22 cellular contexts compared by ENCODE assay signal in the genomic region with DNA sequence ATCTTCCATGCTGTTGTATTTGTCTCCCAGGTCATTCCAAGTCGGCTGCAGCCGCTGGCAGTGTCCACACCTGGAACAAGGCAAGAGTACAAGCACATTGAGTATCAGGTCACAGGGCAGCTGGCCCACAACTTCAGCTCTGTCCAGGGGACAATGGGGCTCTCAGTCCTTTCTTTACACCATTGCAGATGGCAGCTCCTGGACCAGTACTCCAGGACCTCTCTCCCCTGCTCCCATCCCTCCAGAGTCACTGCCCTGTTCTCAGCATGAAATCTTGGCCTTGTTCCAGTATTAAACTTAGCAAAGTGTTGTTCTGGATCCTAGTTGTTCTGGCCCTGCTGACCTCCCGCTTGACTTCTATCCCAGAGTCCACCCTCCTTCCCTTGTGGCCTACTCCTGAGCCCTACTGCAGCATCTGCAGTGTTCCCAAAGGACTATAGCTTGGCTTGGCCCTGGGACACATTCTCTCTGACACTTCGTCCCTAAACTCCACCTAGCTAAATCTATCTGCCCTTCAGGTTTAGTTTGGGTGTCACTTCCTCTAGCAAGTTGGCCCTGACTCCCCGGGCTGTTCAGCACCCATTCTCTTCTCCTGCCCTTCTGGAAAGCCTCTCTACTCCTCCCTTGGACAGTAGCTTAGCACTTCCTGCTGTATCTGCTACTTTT. TPM values are rescaled to one million over a fixed set of nuclear protein-coding genes. Genes with fewer than 3 reads are reported as not detected.
DNase-seq lines count a peak whose midpoint lies in the region; ATAC-seq, FAIRE-seq and TF ChIP-seq lines count a peak whose summit lies in the region.
"Had no signal": no experiment of that assay in that cellular context is flagged by ENCODE, and none has a peak within 500 bp of the region (broad histone marks: within the 10 kb centered on the region; RNA-seq: fewer than 3 reads in every experiment).

No MANE protein-coding gene starts in this region.

- TF ChIP-seq CTCF in GM12878 (IDR thresholded peaks at IDR 0.05 in 2 of 3, conservative IDR thresholded peaks at IDR 0.05 in 1 of 3; ENCODE audit: control insufficient read depth in 2 of 3, extremely low read depth in 1 of 3, insufficient read depth in 1 of 3, low read depth in 3 of 3, low read length in 3 of 3): no peak

- no peak for ATAC-seq in GM12878
- ATAC-seq: activated T-cell treated with anti-CD3 and anti-CD28 coated beads, Interleukin-2, amount 50 U/mL, for 4 hours; left lung; mucosa of descending colon had no signal

- H3K36me3 Mint-ChIP-seq in activated CD4-positive, alpha-beta T cell treated with anti-CD3 and anti-CD28 coated beads, Interleukin-2, amount 10 ng/mL, durations not matched to agents 24 days and 14 days (ENCODE audit: low read depth): peaks cover 51% of the 10 kb centered on the region
- peaks cover 14% of the 10 kb centered on the region for H3K36me3 Mint-ChIP-seq in IgD-negative memory B cell

- POLR2A ChIA-PET in GM12878 (lab: Charles Lee): no interaction called here

- BruUV-seq in GM12878 (replicated peaks; lab: Mats Ljungman, UMichigan): no TSS peak

- peak overlapping the region; percentile 14 for H3K27ac Mint-ChIP-seq in activated CD4-positive, alpha-beta T cell treated with anti-CD3 and anti-CD28 coated beads, Interleukin-2, amount 10 ng/mL, durations not matched to agents 24 days and 14 days
- peak overlapping the region; percentile 6 to 29 (median 13) for H3K27ac Mint-ChIP-seq in IgD-negative memory B cell
- H3K27ac Mint-ChIP-seq: activated naive CD4-positive, alpha-beta T cell treated with anti-CD3 and anti-CD28 coated beads, Interleukin-2, amount 10 ng/mL, durations not matched to agents 7 days and 5 days; neural progenitor cell had no signal

- SMC1A ChIA-PET in GM12878 (lab: Charles Lee; ENCODE audit: uncharacterized antibody, unreplicated experiment): no interaction called here

- no peaks in the 10 kb centered on the region for H3K9me3 Mint-ChIP-seq in activated CD4-positive, alpha-beta T cell treated with anti-CD3 and anti-CD28 coated beads, Interleukin-2, amount 10 ng/mL, durations not matched to agents 24 days and 14 days
- H3K9me3 Mint-ChIP-seq in IgD-negative memory B cell: no peaks in the 10 kb centered on the region
- H3K9me3 Mint-ChIP-seq: activated naive CD4-positive, alpha-beta T cell treated with anti-CD3 and anti-CD28 coated beads, Interleukin-2, amount 10 ng/mL, durations not matched to agents 7 days and 5 days; activated T-cell treated with anti-CD3 and anti-CD28 coated beads, Interleukin-2, amount 50 U/mL, for 4 hours; neural progenitor cell had no signal

- TF ChIP-seq EP300 in GM12878 (IDR thresholded peaks at IDR 0.05; ENCODE audit: borderline replicate concordance in 1 of 2, control insufficient read depth in 1 of 2, low read depth in 2 of 2, low read length in 2 of 2): no peak

- peaks cover 9% of the 10 kb centered on the region; the same call in 1 of the 2 replicates for H4K20me1 ChIP-seq in GM12878 (ENCODE audit: control insufficient read depth, insufficient read depth)

- TF ChIP-seq POLR2A in GM12878 (IDR thresholded peaks at IDR 0.05; ENCODE audit: low read depth, low read length): no peak

- CTCF ChIA-PET in GM12878 (lab: Yijun Ruan, JAX): interaction anchor here (0.8 kb wide), 1 partner anchor 154 kb away, joined by 4 read pairs; no protein-coding TSS in a partner anchor

- H3K27me3 ChIP-seq in GM12878 (replicated peaks in 1 of 2; ENCODE audit: control insufficient read depth in 2 of 2, insufficient read depth in 2 of 2, low read length in 1 of 2): no peaks in the 10 kb centered on the region
- no peaks in the 10 kb centered on the region for H3K27me3 ChIP-seq in mucosa of rectum (ENCODE audit: control insufficient read depth in 2 of 2, insufficient read depth in 2 of 2, low read length in 2 of 2)
- H3K27me3 ChIP-seq: esophagus squamous epithelium, left lung, neural progenitor cell had no signal

- H2AFZ ChIP-seq in GM12878 (ENCODE audit: control insufficient read depth, low read depth, low read length): no peak overlapping the region
- H2AFZ ChIP-seq: neural progenitor cell had no signal

- intact Hi-C loops in activated CD4-positive, alpha-beta T cell treated with anti-CD3 and anti-CD28 coated beads, Interleukin-2, amount 10 ng/mL, durations not matched to agents 24 days and 14 days (cut with micrococcal nuclease): no loop called here
- intact Hi-C loops in GM12878 (cut with micrococcal nuclease; ENCODE audit: unreplicated experiment): no loop called here

- no peaks in the 10 kb centered on the region for H3K9me3 ChIP-seq in GM12878 (replicated peaks; ENCODE audit: control insufficient read depth, insufficient read depth, low read length)
- H3K9me3 ChIP-seq in mucosa of rectum (ENCODE audit: control insufficient read depth in 2 of 2, low read length in 2 of 2): no peaks in the 10 kb centered on the region
- H3K9me3 ChIP-seq: esophagus squamous epithelium, left lung, mucosa of descending colon had no signal

- H3K4me3 Mint-ChIP-seq in activated CD4-positive, alpha-beta T cell treated with anti-CD3 and anti-CD28 coated beads, Interleukin-2, amount 10 ng/mL, durations not matched to agents 24 days and 14 days: no peak overlapping the region
- peak overlapping the region in 2 of 4 donors; percentile 38 to 66 for H3K4me3 Mint-ChIP-seq in IgD-negative memory B cell
- H3K4me3 Mint-ChIP-seq: activated naive CD4-positive, alpha-beta T cell treated with anti-CD3 and anti-CD28 coated beads, Interleukin-2, amount 10 ng/mL, durations not matched to agents 7 days and 5 days; activated T-cell treated with anti-CD3 and anti-CD28 coated beads, Interleukin-2, amount 50 U/mL, for 4 hours; neural progenitor cell had no signal

- TF ChIP-seq RAD21 in GM12878 (IDR thresholded peaks at IDR 0.05; ENCODE audit: insufficient read depth, low read depth, low read length): no peak

- in situ Hi-C loops in GM12878 (cut with MboI): no loop called here

- RAD21 ChIA-PET in GM12878 (lab: Charles Lee; ENCODE audit: unreplicated experiment): no interaction called here

- peak; percentile 31 for FAIRE-seq in GM12878 (lab: Jason Lieb, UNC)
- FAIRE-seq: HTR-8/SVneo, TTC549 had no signal

- 88% methylated on average over 5 of the region's 5 CpGs for WGBS in GM12878 (ENCODE audit: insufficient coverage, insufficient replicate concordance, low lambda C conversion rate, missing lambda C conversion rate)

- H3K4me2 ChIP-seq in GM12878 (ENCODE audit: control insufficient read depth, insufficient read depth): no peak overlapping the region
- H3K4me2 ChIP-seq: neural progenitor cell had no signal

- peaks cover 50% of the 10 kb centered on the region for H3K79me2 ChIP-seq in GM12878 (ENCODE audit: control insufficient read depth, insufficient read depth, low read length)

- DNase-seq in activated CD4-positive, alpha-beta T cell treated with anti-CD3 and anti-CD28 coated beads, Interleukin-2, amount 10 ng/mL, durations not matched to agents 24 days and 14 days: no peak
- DNase-seq in activated CD4-positive, alpha-beta T cell treated with anti-CD3 and anti-CD28 coated beads for 4 hours: no peak
- DNase-seq in GM12878 (ENCODE audit: low read depth, low spot score) (no peak), inferior parietal cortex (ENCODE audit: extremely low spot score) (no peak), COR-L47 (lab: John Stamatoyannopoulos, UW) (no peak)
- no peak for DNase-seq in activated T-cell treated with anti-CD3 and anti-CD28 coated beads, Interleukin-2, amount 50 U/mL, for 48 hours
- DNase-seq: 8988T; activated naive CD4-positive, alpha-beta T cell treated with anti-CD3 and anti-CD28 coated beads, Interleukin-2, amount 10 ng/mL, durations not matched to agents 7 days and 5 days; activated T-cell treated with anti-CD3 and anti-CD28 coated beads, Interleukin-2, amount 50 U/mL, for 4 hours; effector memory CD4-positive, alpha-beta T cell; esophagus squamous epithelium; H7; left lung; mucosa of descending colon; NCI-H1105 treated with DMSO at 0.1 percent for 48 hours; NCI-H2107; NCI-H524 had no signal

- H3K4me1 Mint-ChIP-seq in activated CD4-positive, alpha-beta T cell treated with anti-CD3 and anti-CD28 coated beads, Interleukin-2, amount 10 ng/mL, durations not matched to agents 24 days and 14 days: peaks cover 14% of the 10 kb centered on the region
- H3K4me1 Mint-ChIP-seq in IgD-negative memory B cell: peaks cover 44 to 46% (median 46%) of the 10 kb centered on the region in 3 donors

- H3K27ac ChIP-seq in GM12878 (ENCODE audit: control insufficient read depth, insufficient read depth): no peak overlapping the region
- H3K27ac ChIP-seq in mucosa of rectum (ENCODE audit: low read depth in 2 of 2, low read length in 2 of 2): peak overlapping the region; percentile 9 to 52
- H3K27ac ChIP-seq: esophagus squamous epithelium, left lung, neural progenitor cell had no signal

- H3K4me3 ChIP-seq in GM12878 (no peak overlapping the region), mucosa of rectum (ENCODE audit: low read length in 2 of 2) (peak overlapping the region; percentile 19 to 33)
- H3K4me3 ChIP-seq: esophagus squamous epithelium, left lung, mucosa of descending colon, neural progenitor cell had no signal

- no peaks in the 10 kb centered on the region for H3K27me3 Mint-ChIP-seq in activated CD4-positive, alpha-beta T cell treated with anti-CD3 and anti-CD28 coated beads, Interleukin-2, amount 10 ng/mL, durations not matched to agents 24 days and 14 days
- no peaks in the 10 kb centered on the region for H3K27me3 Mint-ChIP-seq in IgD-negative memory B cell
- H3K27me3 Mint-ChIP-seq: activated naive CD4-positive, alpha-beta T cell treated with anti-CD3 and anti-CD28 coated beads, Interleukin-2, amount 10 ng/mL, durations not matched to agents 7 days and 5 days had no signal

- H3K36me3 ChIP-seq in GM12878 (ENCODE audit: control insufficient read depth in 2 of 2, insufficient read depth in 2 of 2, low read length in 1 of 2) (peaks cover 13 to 43% of the 10 kb centered on the region in 2 experiments), mucosa of rectum (ENCODE audit: control insufficient read depth in 2 of 2, insufficient read depth in 2 of 2, low read length in 2 of 2) (peaks cover 36 to 52% of the 10 kb centered on the region in 2 donors)
- H3K36me3 ChIP-seq: neural progenitor cell had no signal

- peaks cover 27% of the 10 kb centered on the region for H3K4me1 ChIP-seq in GM12878 (ENCODE audit: control insufficient read depth, insufficient read depth, low read length)
- peaks cover 15% of the 10 kb centered on the region in 2 donors for H3K4me1 ChIP-seq in mucosa of rectum (ENCODE audit: control insufficient read depth in 2 of 2, insufficient read depth in 2 of 2, low read length in 2 of 2)

- H3K9ac ChIP-seq in GM12878 (ENCODE audit: control insufficient read depth, insufficient read depth, low read length) (no peak overlapping the region), mucosa of rectum (ENCODE audit: low read depth in 1 of 2, low read length in 2 of 2) (no peak overlapping the region)
- H3K9ac ChIP-seq: neural progenitor cell had no signal

RNA-seq across cellular contexts. Expression of a gene that starts 5.8 kb away (rescaled TPM):
- 111 and 112 TPM in 2 replicates for total RNA-seq in activated CD4-positive, alpha-beta T cell treated with anti-CD3 and anti-CD28 coated beads, Interleukin-2, amount 10 ng/mL, durations not matched to agents 24 days and 14 days
- 270 TPM for polyA plus RNA-seq in IgD-negative memory B cell
- total RNA-seq in GM12878 (2013; cell fraction: nucleolus; rRNA removed): 52.5 and 54.0 TPM in 2 replicates
- 173 and 181 TPM in 2 replicates for total RNA-seq in GM12878 (2014; rRNA removed)
- 128 and 143 TPM in 2 replicates for total RNA-seq in GM12878 (2014; rRNA removed; fragmentation: Illumina TruSeq; extraction: Trizol)
- total RNA-seq in GM12878 (2021): 131 and 143 TPM in 2 replicates
- 122 TPM for polyA plus RNA-seq in GM12878 (2011; ENCODE audit: low read depth)
- 38.2 and 50.1 TPM in 2 replicates for polyA plus RNA-seq in GM12878 (2011; rRNA removed)
- polyA plus RNA-seq in GM12878 (2011; cell fraction: cytosol; rRNA removed): 47.0 and 47.9 TPM in 2 replicates
- 30.6 and 39.9 TPM in 2 replicates for polyA plus RNA-seq in GM12878 (2011; cell fraction: nucleus; rRNA removed)
- polyA plus RNA-seq in GM12878 (2012): 117 and 141 TPM in 2 replicates
- 135 and 145 TPM in 2 replicates for polyA plus RNA-seq in GM12878 (2014; fragmentation: Illumina TruSeq; extraction: Trizol)
- 10 to 100 TPM; 38.1 to 46.7 TPM for polyA plus RNA-seq in GM12878 (2014; fragmentation: Nextera tagmentation; extraction: Ambion mirVana)
- 122 and 129 TPM in 2 replicates for polyA plus RNA-seq in GM12878 (2014; rRNA removed)
- 100 to 1,000 TPM in 1 of 2 experiments, 1 to 10 TPM in 1; 7.2 to 165 TPM for polyA plus RNA-seq in GM12878 (2016; fragmentation: Nextera tagmentation; extraction: Ambion mirVana)
- polyA minus RNA-seq in GM12878 (2011; rRNA and poly(A)+ RNA removed): 39.4 and 40.8 TPM in 2 replicates
- polyA minus RNA-seq in GM12878 (2011; cell fraction: cytosol; rRNA and poly(A)+ RNA removed): 15.0 and 18.6 TPM in 2 replicates
- polyA minus RNA-seq in GM12878 (2011; cell fraction: nucleus; rRNA and poly(A)+ RNA removed): 9.7 and 14.4 TPM in 2 replicates
